In genomic region chr15:78298983-78299301, GRCh38 we compare ENCODE assay signal across 8 cellular contexts. TPM values are rescaled to one million over a fixed set of nuclear protein-coding genes. Genes with fewer than 3 reads are reported as not detected.
DNase-seq lines count a peak whose midpoint lies in the region; ATAC-seq, FAIRE-seq and TF ChIP-seq lines count a peak whose summit lies in the region.

No MANE protein-coding gene starts in this region.

- H3K27ac ChIP-seq in A549 (peak overlapping the region; percentile 77 to 88), adrenal gland (peak overlapping the region; percentile 19 to 88 (median 76)), iPS-18a (ENCODE audit: low read length) (peak overlapping the region; percentile 25)

- H3K4me1 Mint-ChIP-seq in stimulated activated naive B cell treated with anti-CD40 and anti-IgM and Interleukin-4, amounts not matched to agents 10 μg/mL and 1 μg/mL and 100 μg/mL, for 72 hours: peaks cover 3 to 13% of the 10 kb centered on the region in 2 donors

- peak overlapping the region; percentile 80 for H3K4me2 ChIP-seq in A549

- no peaks in the 10 kb centered on the region for H3K9me3 ChIP-seq in A549
- no peaks in the 10 kb centered on the region for H3K9me3 ChIP-seq in adrenal gland (replicated peaks in 1 of 3)
- no peaks in the 10 kb centered on the region for H3K9me3 ChIP-seq in iPS-18a (ENCODE audit: control insufficient read depth, low read depth, low read length)

- peak; percentile 54 to 74; a peak in 5 of 6 replicates for ATAC-seq in A549
- peak; percentile 33 for ATAC-seq in GM19035 (IDR thresholded peaks at IDR 0.05; ENCODE audit: unreplicated experiment)
- ATAC-seq in HG03520 (IDR thresholded peaks at IDR 0.05; ENCODE audit: unreplicated experiment): peak; percentile 25
- ATAC-seq in stimulated activated naive B cell treated with anti-CD40 and anti-IgM and Interleukin-4, amounts not matched to agents 10 μg/mL and 1 μg/mL and 100 μg/mL, for 72 hours (replicated peaks): peak; percentile 53 to 56

- intact Hi-C loops in adrenal gland (cut with DNase I): no loop called here

- peaks cover 12 to 19% of the 10 kb centered on the region in 2 donors for H3K36me3 Mint-ChIP-seq in stimulated activated naive B cell treated with anti-CD40 and anti-IgM and Interleukin-4, amounts not matched to agents 10 μg/mL and 1 μg/mL and 100 μg/mL, for 72 hours

- no peak for TF ChIP-seq EP300 in A549 (IDR thresholded peaks at IDR 0.05)

- CTCF ChIA-PET in A549 (lab: Yijun Ruan, JAX): interaction anchor here (1.0 to 4.1 kb wide), 9 partner anchors 10 to 186 kb away, joined by 3 to 35 read pairs (median 4); partner anchors contain the start of gene CIB2

- H3K36me3 ChIP-seq in adrenal gland (replicated peaks in 1 of 2): peaks cover 0 to 5% of the 10 kb centered on the region in 2 donors
- no peaks in the 10 kb centered on the region for H3K36me3 ChIP-seq in iPS-18a (ENCODE audit: control insufficient read depth, low read depth, low read length)

- H3K4me3 Mint-ChIP-seq in stimulated activated naive B cell treated with anti-CD40 and anti-IgM and Interleukin-4, amounts not matched to agents 10 μg/mL and 1 μg/mL and 100 μg/mL, for 72 hours: peak overlapping the region; percentile 98 to 99

- peaks cover 25% of the 10 kb centered on the region for H3K4me1 ChIP-seq in A549
- H3K4me1 ChIP-seq in adrenal gland (replicated peaks in 1 of 2): peaks cover 0 to 19% of the 10 kb centered on the region in 2 donors
- peaks cover 4% of the 10 kb centered on the region for H3K4me1 ChIP-seq in iPS-18a (ENCODE audit: control insufficient read depth, low read depth, low read length)

- no peak for FAIRE-seq in A549 (lab: Jason Lieb, UNC)

- no peak; the same call in 2 of the 3 replicates for TF ChIP-seq CTCF in A549 (IDR thresholded peaks at IDR 0.05)
- TF ChIP-seq CTCF in adrenal gland (IDR thresholded peaks at IDR 0.05): no peak

- no peak for TF ChIP-seq POLR2A in A549 (IDR thresholded peaks at IDR 0.05; ENCODE audit: low read length)
- TF ChIP-seq POLR2A in adrenal gland (IDR thresholded peaks at IDR 0.05): no peak

- H3K27me3 ChIP-seq in adrenal gland: no peaks in the 10 kb centered on the region
- peaks cover 23% of the 10 kb centered on the region for H3K27me3 ChIP-seq in iPS-18a (ENCODE audit: control insufficient read depth, insufficient read depth, low read length)

- no peaks in the 10 kb centered on the region for H3K9me3 Mint-ChIP-seq in stimulated activated naive B cell treated with anti-CD40 and anti-IgM and Interleukin-4, amounts not matched to agents 10 μg/mL and 1 μg/mL and 100 μg/mL, for 72 hours

- no peak for TF ChIP-seq RAD21 in A549 (conservative IDR thresholded peaks at IDR 0.05 in 1 of 2, IDR thresholded peaks at IDR 0.05 in 1 of 2)

- peak in 1 of 2 experiments; percentile 65 for DNase-seq in A549 (ENCODE audit: low read depth in 1 of 2, low spot score in 1 of 2)
- peak in 1 of 7 donors; percentile 42 for DNase-seq in adrenal gland
- DNase-seq in stimulated activated naive B cell treated with anti-CD40 and anti-IgM and Interleukin-4, amounts not matched to agents 10 μg/mL and 1 μg/mL and 100 μg/mL, for 72 hours: no peak
- DNase-seq in T-helper 9 cell: no peak
- DNase-seq in effector CD4-positive, alpha-beta T cell: no peak

- peaks cover 0 to 1% of the 10 kb centered on the region in 2 donors for H3K27me3 Mint-ChIP-seq in stimulated activated naive B cell treated with anti-CD40 and anti-IgM and Interleukin-4, amounts not matched to agents 10 μg/mL and 1 μg/mL and 100 μg/mL, for 72 hours

- H3K4me3 ChIP-seq in A549 (peak overlapping the region; percentile 79), adrenal gland (peak overlapping the region; percentile 25 to 95 (median 82)), iPS-18a (ENCODE audit: low read length) (peak overlapping the region; percentile 97)

- H3K27ac Mint-ChIP-seq in stimulated activated naive B cell treated with anti-CD40 and anti-IgM and Interleukin-4, amounts not matched to agents 10 μg/mL and 1 μg/mL and 100 μg/mL, for 72 hours: peak overlapping the region; percentile 96

- peak overlapping the region; percentile 82 for H3K9ac ChIP-seq in iPS-18a (ENCODE audit: low read length)

- POLR2A ChIA-PET in A549 (lab: Yijun Ruan, JAX): interaction anchor here (0.5 to 1.8 kb wide), 13 partner anchors 11 to 1012 kb away, joined by 3 to 32 read pairs (median 5); partner anchors contain the start of genes ADAMTS7, CHRNA5, IDH3A and IREB2

- WGBS in A549 (ENCODE audit: missing lambda C conversion rate): 3% methylated on average over 9 of the region's 9 CpGs
- WGBS in adrenal gland, 4 donors: 0 to 5% (median 1%) methylated on average over 4 to 9 of the region's 9 CpGs

TF ChIP-seq in A549, 52 proteins besides CTCF, POLR2A, EP300 and RAD21:
- no peak for TF ChIP-seq FOXS1 (CRISPR knock-in tag; IDR thresholded peaks at IDR 0.05)
- no peak for TF ChIP-seq EHMT2 (IDR thresholded peaks at IDR 0.05; ENCODE audit: low read depth)
- no peak for TF ChIP-seq HEYL (CRISPR knock-in tag; IDR thresholded peaks at IDR 0.05)
- TF ChIP-seq HOXA7 (CRISPR knock-in tag; IDR thresholded peaks at IDR 0.05): no peak
- TF ChIP-seq CHD2 (IDR thresholded peaks at IDR 0.05; ENCODE audit: low read length, partially characterized antibody): no peak
- TF ChIP-seq REST (IDR thresholded peaks at IDR 0.05): no peak
- no peak for TF ChIP-seq E2F6 (IDR thresholded peaks at IDR 0.05; ENCODE audit: borderline replicate concordance, low read depth)
- no peak for TF ChIP-seq GATA3 (IDR thresholded peaks at IDR 0.05; ENCODE audit: borderline replicate concordance)
- no peak for TF ChIP-seq MYC (IDR thresholded peaks at IDR 0.05; ENCODE audit: borderline replicate concordance, low read length)
- no peak for TF ChIP-seq PHF8 (IDR thresholded peaks at IDR 0.05; ENCODE audit: borderline replicate concordance, low read depth)
- no peak for TF ChIP-seq ESRRA (IDR thresholded peaks at IDR 0.05; ENCODE audit: borderline replicate concordance, low read length)
- no peak for TF ChIP-seq SMC3 (IDR thresholded peaks at IDR 0.05)

RNA-seq across cellular contexts. Expression of gene SKIC8, which starts 0.5 kb away (rescaled TPM):
- polyA plus RNA-seq in A549 (2011; rRNA removed) (162 and 177 TPM in 2 replicates), A549 (2017; fragmentation: RNase III; extraction: RNeasy Plus Mini Kit Qiagen cat#74134 plus additional on column Dnase treatment) (143 to 154 TPM (median 144 TPM) in 3 replicates), adrenal gland (100 to 1,000 TPM in 1 of 3 donors, 10 to 100 TPM in 2; 51.3 to 111 (median 66.2) TPM)
- 108 and 112 TPM in 2 replicates for polyA plus RNA-seq in A549 (2012; cell fraction: cytosol; rRNA removed)
- 56.6 and 82.9 TPM in 2 replicates for polyA plus RNA-seq in A549 (2012; cell fraction: nucleus; rRNA removed)
- 73.3 and 77.4 TPM in 2 replicates for polyA minus RNA-seq in A549 (2011; rRNA and poly(A)+ RNA removed)
- 10 to 100 TPM; 45.9 to 81.6 (median 61.1) TPM for total RNA-seq in adrenal gland

RNA-seq across cellular contexts. Expression of gene DNAJA4, which starts 34.6 kb away (rescaled TPM):
- polyA plus RNA-seq in A549 (2011; rRNA removed) (0.13 and 0.25 TPM in 2 replicates), A549 (2017; fragmentation: RNase III; extraction: RNeasy Plus Mini Kit Qiagen cat#74134 plus additional on column Dnase treatment) (0.05 to 0.07 TPM in 2 of 3 replicates, not detected in the other), adrenal gland (10 to 100 TPM; 18.8 to 43.5 (median 19.8) TPM)
- polyA plus RNA-seq in A549 (2012; cell fraction: cytosol; rRNA removed): 0.08 TPM in 1 of 2 replicates, not detected in the other
- polyA plus RNA-seq in A549 (2012; cell fraction: nucleus; rRNA removed): 0.05 and 0.11 TPM in 2 replicates
- polyA minus RNA-seq in A549 (2011; rRNA and poly(A)+ RNA removed): 0.12 TPM in 1 of 2 replicates, not detected in the other
- 10 to 100 TPM; 11.7 to 26.2 (median 21.8) TPM for total RNA-seq in adrenal gland

RNA-seq across cellular contexts. Expression of gene CRABP1, which starts 41.2 kb away (rescaled TPM):
- polyA plus RNA-seq in A549 (2011; rRNA removed) (0.57 and 1.3 TPM in 2 replicates), A549 (2017; fragmentation: RNase III; extraction: RNeasy Plus Mini Kit Qiagen cat#74134 plus additional on column Dnase treatment) (0.79 to 1.1 TPM (median 1.0 TPM) in 3 replicates), adrenal gland (1 to 10 TPM in 1 of 3 donors, under 1 TPM in 2; 0.67 to 1.2 (median 0.80) TPM)
- polyA plus RNA-seq in A549 (2012; cell fraction: cytosol; rRNA removed): 1.7 and 2.1 TPM in 2 replicates
- 0.39 and 0.80 TPM in 2 replicates for polyA plus RNA-seq in A549 (2012; cell fraction: nucleus; rRNA removed)
- 0.79 TPM in 1 of 2 replicates, not detected in the other for polyA minus RNA-seq in A549 (2011; rRNA and poly(A)+ RNA removed)
- 1 to 10 TPM in 2 of 8 donors, under 1 TPM in 3, not detected in 3; 0.39 to 2.4 (median 0.79) TPM for total RNA-seq in adrenal gland

Comparison
In these comparisons a context has a peak if more than half of its experiments do, and no peak if none do; other contexts are left out.
1. H3K27ac ChIP-seq: peak in every context shown above with its lines; median percentile 82 in A549; 76 in adrenal gland; 25 in iPS-18a.
2. RNA of gene DNAJA4, which starts 34.6 kb away (polyA plus RNA-seq): 18.8 to 43.5 TPM in adrenal gland; 0.05 to 0.25 TPM in A549; every median in the first group is over 10 times any median in the second.
3. Peak in every context shown above with its lines, with median percentiles within 50 percentile points of each other: ATAC-seq and H3K4me3 ChIP-seq.